33 cellular contexts compared by ENCODE assay signal in genomic region chr1:229636042-229636441, GRCh38.
"Had no signal": no experiment of that assay in that cellular context is flagged by ENCODE, and none has a peak within 500 bp of the region (broad histone marks: within the 10 kb centered on the region; RNA-seq: fewer than 3 reads in every experiment).

No MANE protein-coding gene starts in this region.

- H3K27me3 ChIP-seq: ascending aorta, cardiac muscle cell, MG63, Peyer's patch had no signal

- ATAC-seq: activated CD8-positive, alpha-beta T cell treated with anti-CD3 and anti-CD28 coated beads for 36 hours; activated T-cell treated with anti-CD3 and anti-CD28 coated beads, Interleukin-2, amount 50 U/mL, for 72 hours; activated T-helper 17 cell treated with anti-CD3 and anti-CD28 coated beads, Interleukin-2, amount 50 U/mL, for 72 hours; PC-3 had no signal

- H3K27ac ChIP-seq: ascending aorta, cardiac muscle cell, Peyer's patch, VCaP had no signal

- DNase-seq: activated B cell treated with CpG ODN at 0.5 μM for 24 hours; activated CD4-positive, alpha-beta T cell treated with anti-CD3 and anti-CD28 coated beads for 48 hours; activated CD4-positive, alpha-beta T cell treated with anti-CD3 and anti-CD28 coated beads, Interleukin-2, amount 50 U/mL, for 4 hours; activated CD4-positive, CD25-positive, alpha-beta regulatory T cell treated with anti-CD3 and anti-CD28 coated beads, Interleukin-2, amount 50 U/mL, for 72 hours; activated CD8-positive, alpha-beta T cell treated with anti-CD3 and anti-CD28 coated beads for 36 hours; activated effector memory CD4-positive, alpha-beta T cell treated with anti-CD3 and anti-CD28 coated beads, Interleukin-2, amount 50 U/mL, for 16 hours; activated naive CD4-positive, alpha-beta T cell; activated naive CD4-positive, alpha-beta T cell treated with anti-CD3 and anti-CD28 coated beads, Interleukin-2, amount 50 U/mL, for 16 hours; activated naive CD8-positive, alpha-beta T cell treated with anti-CD3 and anti-CD28 coated beads for 36 hours; activated T-cell treated with anti-CD3 and anti-CD28 coated beads, Interleukin-2, amount 50 U/mL, for 1 hour; activated T-cell treated with anti-CD3 and anti-CD28 coated beads, Interleukin-2, amount 50 U/mL, for 72 hours; amygdala; Kasumi-1; KG1; MG63; NCI-H1048; NCI-H1436 treated with DMSO at 0.1 percent for 48 hours; NCI-H1694 treated with DMSO at 0.1 percent for 48 hours; NCI-H2029; NCI-H345; NCI-H524 treated with DMSO at 0.1 percent for 48 hours; NK-92 treated with Interleukin-12 subunit alpha and Interleukin-12 subunit beta, amount 100 ng/mL, for 24 hours; PC-3; Peyer's patch; RPMI8226; SW 1271; T-helper 1 cell; T-helper 2 cell; T-helper 9 cell had no signal

- H3K4me1 ChIP-seq: ascending aorta, Peyer's patch had no signal

- H3K9me3 ChIP-seq: ascending aorta, MG63, Peyer's patch had no signal

- H3K4me3 ChIP-seq: ascending aorta, cardiac muscle cell, MG63, Peyer's patch had no signal
